Comparison of ENCODE assay signal across 1 cellular context in genomic region chr9:34638138-34638445, GRCh38.
TF ChIP-seq lines count a peak whose summit lies in the region.

No MANE protein-coding gene starts in this region.

TF ChIP-seq in GM23338, 12 proteins besides CTCF, POLR2A, EP300 and RAD21 (continued from another document):
- TF ChIP-seq ZNF462 (CRISPR knock-in tag; IDR thresholded peaks at IDR 0.05), result no peak
- no peak for TF ChIP-seq NANOG (IDR thresholded peaks at IDR 0.05; ENCODE audit: borderline replicate concordance)
- no peak for TF ChIP-seq REST (IDR thresholded peaks at IDR 0.05; ENCODE audit: unreplicated experiment)
- TF ChIP-seq ETS1 (IDR thresholded peaks at IDR 0.05), result no peak
- TF ChIP-seq EZH2 (IDR thresholded peaks at IDR 0.05; ENCODE audit: low read depth, unreplicated experiment), result no peak
- TF ChIP-seq STAT1 (IDR thresholded peaks at IDR 0.05; ENCODE audit: unreplicated experiment), result no peak
- no peak for TF ChIP-seq CREB1 (CRISPR knock-in tag; IDR thresholded peaks at IDR 0.05; ENCODE audit: low read depth)
- TF ChIP-seq ZNF114 (CRISPR knock-in tag; IDR thresholded peaks at IDR 0.05), result no peak
TF ChIP-seq in GM23338: peak in this region for 0.
